ENCODE assay signal across 12 cellular contexts in genomic region chr18:63178526-63178880, GRCh38.
A peak's percentile ranks its signal among the peaks of the same experiment; 100 is the strongest.
DNase-seq lines count a peak whose midpoint lies in the region; ATAC-seq and TF ChIP-seq lines count a peak whose summit lies in the region.
"Had no signal": no experiment of that assay in that cellular context is flagged by ENCODE, and none has a peak within 500 bp of the region (broad histone marks: within the 10 kb centered on the region; RNA-seq: fewer than 3 reads in every experiment).

No MANE protein-coding gene starts in this region.

- H3K27ac Mint-ChIP-seq in mesothelial cell of epicardium, result peak overlapping the region; percentile 76

- H3K4me1 Mint-ChIP-seq in mesothelial cell of epicardium, result peaks cover 28% of the 10 kb centered on the region

- H3K4me3 ChIP-seq in astrocyte of the cerebellum (ENCODE audit: low read depth, low read length) (peak overlapping the region; percentile 7), transverse colon (peak overlapping the region in 1 of 4 donors; percentile 31)

- H3K27me3 ChIP-seq in transverse colon, result no peaks in the 10 kb centered on the region
- H3K27me3 ChIP-seq: neutrophil had no signal

- H3K36me3 ChIP-seq in transverse colon, result no peaks in the 10 kb centered on the region
- H3K36me3 ChIP-seq: neutrophil had no signal

- no peak overlapping the region for H3K4me3 Mint-ChIP-seq in mesothelial cell of epicardium

- no peak for TF ChIP-seq POLR2A in transverse colon (IDR thresholded peaks at IDR 0.05)

- no peaks in the 10 kb centered on the region for H3K9me3 ChIP-seq in transverse colon
- H3K9me3 ChIP-seq: neutrophil, SK-N-SH had no signal

- H3K9me3 Mint-ChIP-seq in mesothelial cell of epicardium, result peaks cover 4% of the 10 kb centered on the region

- peaks cover 4% of the 10 kb centered on the region for H3K36me3 Mint-ChIP-seq in mesothelial cell of epicardium

- intact Hi-C loops in transverse colon (cut with DNase I; ENCODE audit: low total_unique reads), result no loop called here

- TF ChIP-seq EP300 in transverse colon (IDR thresholded peaks at IDR 0.05; ENCODE audit: low read depth), result no peak

- WGBS in transverse colon (ENCODE audit: low coverage in 1 of 2), 2 donors, result 19 to 22% methylated on average over 3 of the region's 3 CpGs

- peaks cover 48 to 67% (median 58%) of the 10 kb centered on the region in 4 donors for H3K4me1 ChIP-seq in transverse colon

- peaks cover 2% of the 10 kb centered on the region for H3K27me3 Mint-ChIP-seq in mesothelial cell of epicardium (ENCODE audit: low read depth)

- peak overlapping the region; percentile 83 to 87 (median 86) for H3K27ac ChIP-seq in transverse colon
- H3K27ac ChIP-seq: epithelial cell of prostate, neutrophil had no signal

- no peak for ATAC-seq in GM19328 (IDR thresholded peaks at IDR 0.05; ENCODE audit: unreplicated experiment)

- peak; percentile 49 to 60 for DNase-seq in NCI-H526 (lab: John Stamatoyannopoulos, UW)
- no peak for DNase-seq in NCI-H526 treated with DMSO at 0.1 percent for 48 hours (lab: John Stamatoyannopoulos, UW)
- DNase-seq in astrocyte of the cerebellum (ENCODE audit: low read depth), result no peak
- no peak for DNase-seq in mesothelial cell of epicardium (ENCODE audit: low spot score in 2 of 2, unreplicated experiment in 2 of 2)
- peak; percentile 55 for DNase-seq in transverse colon
- DNase-seq in NCI-H510A (lab: John Stamatoyannopoulos, UW), result no peak
- no peak for DNase-seq in NCI-H2196 treated with DMSO at 0.1 percent for 48 hours (lab: John Stamatoyannopoulos, UW; ENCODE audit: unreplicated experiment)
- DNase-seq: activated gamma-delta T cell, SK-N-SH had no signal

- TF ChIP-seq CTCF in astrocyte of the cerebellum (IDR thresholded peaks at IDR 0.05; ENCODE audit: low read depth, low read length, missing control alignments) (no peak), mesothelial cell of epicardium (IDR thresholded peaks at IDR 0.05; ENCODE audit: unreplicated experiment) (no peak), transverse colon (IDR thresholded peaks at IDR 0.05) (no peak)

- in situ Hi-C loops in astrocyte of the cerebellum (cut with HindIII; ENCODE audit: low sequenced_read_pairs) (no loop called here), transverse colon (cut with MboI; ENCODE audit: low pct_ligation_motif_present in 1 of 4, low pct_unique_long_range_greater_than_20kb in 1 of 4, low sequenced_read_pairs in 3 of 4) (no loop called here)

Comparison
In these comparisons a context has a peak if more than half of its experiments do, and no peak if none do; other contexts are left out.
1. DNase-seq: peak in NCI-H526 (2 of 2) and transverse colon (single experiment); none in NCI-H526 treated with DMSO at 0.1 percent for 48 hours (single experiment), astrocyte of the cerebellum (single experiment), mesothelial cell of epicardium (0 of 2), NCI-H510A (single experiment) and NCI-H2196 treated with DMSO at 0.1 percent for 48 hours (single experiment).